8 cellular contexts compared by ENCODE assay signal in the genomic region with DNA sequence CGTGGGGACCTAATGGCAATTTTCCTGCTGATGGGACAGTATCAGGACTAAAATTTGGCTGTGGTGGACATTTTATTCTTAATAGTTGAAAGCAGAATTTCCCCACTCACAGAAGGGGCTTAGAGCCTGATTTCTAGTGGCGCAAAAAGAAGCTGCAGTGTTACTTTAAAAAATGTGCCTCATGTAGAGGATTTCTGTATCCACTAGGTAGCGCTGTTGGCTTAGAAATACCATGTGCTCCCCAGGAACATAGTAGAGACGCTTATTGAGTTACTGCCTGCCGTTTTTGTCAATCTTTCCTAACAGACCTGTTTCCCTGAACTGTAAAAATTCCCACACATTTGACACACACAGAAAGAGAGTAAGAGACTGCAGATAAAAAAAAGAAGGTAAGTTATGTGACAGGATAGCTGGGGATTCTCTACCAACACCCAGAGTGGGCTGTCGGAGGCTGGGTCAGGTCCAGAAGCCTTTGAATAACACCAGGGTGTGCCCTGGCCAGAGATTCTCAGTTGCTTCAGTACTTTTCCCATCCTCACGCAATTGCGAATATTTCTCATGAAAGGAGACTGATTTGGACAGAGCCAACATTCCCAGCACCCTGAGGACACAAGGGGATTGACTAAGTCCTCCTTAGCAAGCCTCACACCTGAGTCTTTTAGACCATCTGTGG.
A peak's percentile ranks its signal among the peaks of the same experiment; 100 is the strongest.
DNase-seq lines count a peak whose midpoint lies in the region; ATAC-seq and TF ChIP-seq lines count a peak whose summit lies in the region.

No MANE protein-coding gene starts in this region.

- DNase-seq in COLO668 (lab: John Stamatoyannopoulos, UW; ENCODE audit: unreplicated experiment) (peak; percentile 13), HuH-7.5 (ENCODE audit: low spot score) (peak; percentile 3), NT2/D1 (ENCODE audit: low read depth, low spot score) (peak; percentile 60), astrocyte of the spinal cord (ENCODE audit: low read depth, low spot score) (peak; percentile 27), hepatic stellate cell (ENCODE audit: low spot score) (peak; percentile 21), spleen (no peak)
- DNase-seq in activated effector memory CD4-positive, alpha-beta T cell treated with Interleukin-2 at 50 U/mL for 16 hours = no peak

- no peaks in the 10 kb centered on the region for H3K36me3 ChIP-seq in NT2/D1 (ENCODE audit: insufficient read depth, insufficient read length, low read length)
- H3K36me3 ChIP-seq in spleen = no peaks in the 10 kb centered on the region

- in situ Hi-C loops in astrocyte of the spinal cord (cut with HindIII; ENCODE audit: low sequenced_read_pairs) = no loop called here

- no peak overlapping the region for H3K9ac ChIP-seq in NT2/D1 (ENCODE audit: insufficient read length, low read depth)

- TF ChIP-seq CTCF in astrocyte of the spinal cord (IDR thresholded peaks at IDR 0.05; ENCODE audit: low read depth, low read length) (peak; percentile 31), spleen (IDR thresholded peaks at IDR 0.05 in 8 of 11, conservative IDR thresholded peaks at IDR 0.05 in 3 of 11) (peak; percentile 28 to 70 (median 57))

- intact Hi-C loops in spleen (cut with DNase I; ENCODE audit: low total_unique reads) = loop anchor here (5.0 kb wide), 2 partner anchors 95 to 205 kb away; no protein-coding TSS in a partner anchor

- H3K4me3 ChIP-seq in NT2/D1 (ENCODE audit: insufficient read length, low read depth) = no peak overlapping the region
- no peak overlapping the region for H3K4me3 ChIP-seq in astrocyte of the spinal cord (ENCODE audit: low read depth, low read length)
- peak overlapping the region in 2 of 8 donors; percentile 23 to 30 for H3K4me3 ChIP-seq in spleen

- H3K27me3 ChIP-seq in NT2/D1 (ENCODE audit: insufficient read depth, insufficient read length) (no peaks in the 10 kb centered on the region), spleen (replicated peaks in 1 of 7) (peaks cover 0 to under 1% (median 0%) of the 10 kb centered on the region in 7 donors)

- peak; percentile 83 for ATAC-seq in GM18907 (IDR thresholded peaks at IDR 0.05; ENCODE audit: unreplicated experiment)

- no peak overlapping the region for H3K27ac ChIP-seq in spleen

- no peak for TF ChIP-seq POLR2A in spleen (IDR thresholded peaks at IDR 0.05)

- H3K4me1 ChIP-seq in NT2/D1 (ENCODE audit: insufficient read depth, insufficient read length) = no peaks in the 10 kb centered on the region
- H3K4me1 ChIP-seq in spleen = no peaks in the 10 kb centered on the region

- WGBS in spleen, 5 donors = 23 to 31% (median 28%) methylated on average over 8 of the region's 8 CpGs

- no peaks in the 10 kb centered on the region for H3K9me3 ChIP-seq in NT2/D1 (ENCODE audit: insufficient read depth, low read length)
- H3K9me3 ChIP-seq in spleen = no peaks in the 10 kb centered on the region

Comparison
In these comparisons a context has a peak if more than half of its experiments do, and no peak if none do; other contexts are left out.
1. DNase-seq: peak in COLO668 (single experiment), HuH-7.5 (single experiment), NT2/D1 (single experiment), astrocyte of the spinal cord (single experiment) and hepatic stellate cell (single experiment); none in spleen (single experiment) and activated effector memory CD4-positive, alpha-beta T cell treated with Interleukin-2 at 50 U/mL for 16 hours (single experiment).